15 cellular contexts compared by ENCODE assay signal in the genomic region with DNA sequence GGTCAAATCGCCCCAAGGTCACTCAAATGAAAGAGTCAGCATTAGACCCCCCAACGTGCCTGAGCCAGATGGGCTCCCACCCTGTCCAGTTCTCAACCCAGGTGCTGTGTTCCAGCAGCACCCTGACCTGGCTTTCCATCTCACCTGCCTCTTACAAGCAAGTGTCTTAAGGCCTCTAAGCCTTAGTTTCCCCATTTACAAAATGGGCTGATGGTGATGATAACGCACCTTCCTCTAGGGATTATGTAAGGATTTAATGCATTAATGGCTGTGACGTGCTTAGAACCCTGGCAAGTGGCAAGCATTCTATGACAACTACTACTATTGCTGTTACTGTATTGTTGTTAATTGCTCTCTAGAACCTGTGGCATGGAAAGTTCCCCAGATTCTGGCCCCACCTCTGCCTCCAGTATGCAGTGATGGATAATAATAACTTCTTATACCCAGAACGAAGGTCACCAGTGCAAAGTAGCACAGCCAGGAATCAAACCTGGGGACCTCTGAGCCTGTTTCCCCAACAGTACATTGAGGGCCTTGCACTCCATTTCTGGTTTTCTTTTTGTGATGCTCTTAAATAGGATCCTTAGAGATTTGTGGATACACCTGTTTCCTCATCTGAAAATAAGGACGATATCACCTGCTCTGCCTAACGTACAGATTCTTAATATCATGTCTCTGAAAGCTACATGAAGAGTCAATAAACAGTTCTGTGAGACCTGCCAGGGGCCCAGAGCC. TPM values are rescaled to one million over a fixed set of nuclear protein-coding genes. Genes with fewer than 3 reads are reported as not detected.
DNase-seq lines count a peak whose midpoint lies in the region; ATAC-seq and TF ChIP-seq lines count a peak whose summit lies in the region.
"Had no signal": no experiment of that assay in that cellular context is flagged by ENCODE, and none has a peak within 500 bp of the region (broad histone marks: within the 10 kb centered on the region; RNA-seq: fewer than 3 reads in every experiment).

No MANE protein-coding gene starts in this region.

- H3K79me2 ChIP-seq in SU-DHL-6 (ENCODE audit: insufficient read depth, low read length), result peaks cover 9% of the 10 kb centered on the region

- no peak overlapping the region for H3K4me3 ChIP-seq in SU-DHL-6 (ENCODE audit: insufficient read depth, low read length, poor library complexity, severe bottlenecking)
- H3K4me3 ChIP-seq in naive thymus-derived CD4-positive, alpha-beta T cell (ENCODE audit: low read length), result no peak overlapping the region

- intact Hi-C loops in naive thymus-derived CD4-positive, alpha-beta T cell (cut with micrococcal nuclease), result loop anchor here (2.0 to 10.0 kb wide), 5 partner anchors 256 to 837 kb away; a partner anchor contains a TSS

- H4K20me1 ChIP-seq in SU-DHL-6 (ENCODE audit: low read depth, low read length), result no peaks in the 10 kb centered on the region

- H3K36me3 Mint-ChIP-seq in T-helper 1 cell treated with Interleukin-12 subunit alpha and Interleukin-12 subunit beta and Interleukin-4 antibody, amounts not matched to agents 30 μg/mL and 1 μg/mL, for 36 hours (ENCODE audit: low read depth), result no peaks in the 10 kb centered on the region
- H3K36me3 Mint-ChIP-seq in naive thymus-derived CD4-positive, alpha-beta T cell, result no peaks in the 10 kb centered on the region

- peak overlapping the region; percentile 30; the same call in 1 of the 2 replicates for H3K27ac ChIP-seq in SU-DHL-6 (ENCODE audit: low read depth, low read length)
- peak overlapping the region; percentile 3 for H3K27ac ChIP-seq in naive thymus-derived CD4-positive, alpha-beta T cell (ENCODE audit: low read depth, low read length)

- peak overlapping the region; percentile 2; the same call in 1 of the 2 replicates for H3K9ac ChIP-seq in SU-DHL-6 (ENCODE audit: low read length)

- H3K27me3 Mint-ChIP-seq in T-helper 1 cell treated with Interleukin-12 subunit alpha and Interleukin-12 subunit beta and Interleukin-4 antibody, amounts not matched to agents 30 μg/mL and 1 μg/mL, for 36 hours (ENCODE audit: low read depth), result no peaks in the 10 kb centered on the region
- no peaks in the 10 kb centered on the region for H3K27me3 Mint-ChIP-seq in naive thymus-derived CD4-positive, alpha-beta T cell

- H3K27ac Mint-ChIP-seq in T-helper 1 cell treated with Interleukin-12 subunit alpha and Interleukin-12 subunit beta and Interleukin-4 antibody, amounts not matched to agents 30 μg/mL and 1 μg/mL, for 36 hours, result peak overlapping the region; percentile 41
- H3K27ac Mint-ChIP-seq in naive thymus-derived CD4-positive, alpha-beta T cell, result peak overlapping the region in 8 of 9 donors; percentile 55 to 77 (median 63)

- peaks cover 26% of the 10 kb centered on the region for H3F3A ChIP-seq in SU-DHL-6 (ENCODE audit: insufficient read depth)

- no peak for ATAC-seq in naive thymus-derived CD4-positive, alpha-beta T cell
- ATAC-seq: activated CD4-positive, CD25-positive, alpha-beta regulatory T cell treated with anti-CD3 and anti-CD28 coated beads, Interleukin-2, amount 50 U/mL, for 24 hours had no signal

- H3K9me3 ChIP-seq in SU-DHL-6 (ENCODE audit: insufficient read depth, low read length), result no peaks in the 10 kb centered on the region
- no peaks in the 10 kb centered on the region for H3K9me3 ChIP-seq in naive thymus-derived CD4-positive, alpha-beta T cell (ENCODE audit: control insufficient read depth in 2 of 3, low read length in 3 of 3)
- H3K9me3 ChIP-seq: adrenal gland, thyroid gland had no signal

- no peak overlapping the region for H3K4me3 Mint-ChIP-seq in T-helper 1 cell treated with Interleukin-12 subunit alpha and Interleukin-12 subunit beta and Interleukin-4 antibody, amounts not matched to agents 30 μg/mL and 1 μg/mL, for 36 hours
- peak overlapping the region; percentile 28 to 96 (median 48) for H3K4me3 Mint-ChIP-seq in naive thymus-derived CD4-positive, alpha-beta T cell

- TF ChIP-seq CTCF in SU-DHL-6 (IDR thresholded peaks at IDR 0.05; ENCODE audit: insufficient read depth, low read length, poor library complexity, severe bottlenecking), result no peak

- H3K36me3 ChIP-seq in SU-DHL-6 (ENCODE audit: low read length), result no peaks in the 10 kb centered on the region
- H3K36me3 ChIP-seq in naive thymus-derived CD4-positive, alpha-beta T cell (ENCODE audit: control insufficient read depth in 2 of 3, insufficient read depth in 3 of 3, low read length in 3 of 3), result no peaks in the 10 kb centered on the region
- H3K36me3 ChIP-seq: adrenal gland, thyroid gland had no signal

- no peaks in the 10 kb centered on the region for H3K9me2 ChIP-seq in SU-DHL-6 (replicated peaks; ENCODE audit: insufficient read depth, low read length)

- CTCF ChIA-PET in naive thymus-derived CD4-positive, alpha-beta T cell (lab: Charles Lee), result interaction anchor here (0.6 to 5.1 kb wide), 4 partner anchors 111 to 820 kb away, joined by 3 to 47 read pairs (median 4); a partner anchor contains a TSS

- POLR2A ChIA-PET in naive thymus-derived CD4-positive, alpha-beta T cell (lab: Charles Lee), result interaction anchor here (0.6 to 4.4 kb wide), 7 partner anchors 18 to 141 kb away, joined by 4 to 102 read pairs (median 5); a partner anchor contains a TSS

- H3K27me3 ChIP-seq in SU-DHL-6 (ENCODE audit: low read length), result no peaks in the 10 kb centered on the region
- H3K27me3 ChIP-seq in naive thymus-derived CD4-positive, alpha-beta T cell (ENCODE audit: control insufficient read depth in 2 of 2, insufficient read depth in 2 of 2, low read length in 2 of 2), result no peaks in the 10 kb centered on the region
- H3K27me3 ChIP-seq: adrenal gland, thyroid gland had no signal

- H3K4me1 Mint-ChIP-seq in T-helper 1 cell treated with Interleukin-12 subunit alpha and Interleukin-12 subunit beta and Interleukin-4 antibody, amounts not matched to agents 30 μg/mL and 1 μg/mL, for 36 hours (ENCODE audit: low read depth), result peaks cover 19% of the 10 kb centered on the region
- peaks cover 0 to 29% (median 21%) of the 10 kb centered on the region in 7 donors for H3K4me1 Mint-ChIP-seq in naive thymus-derived CD4-positive, alpha-beta T cell

- DNase-seq in T-helper 1 cell (no peak), NCI-H2196 treated with DMSO at 0.1 percent for 48 hours (lab: John Stamatoyannopoulos, UW; ENCODE audit: unreplicated experiment) (no peak), dedifferentiated amniotic fluid mesenchymal stem cell (ENCODE audit: extremely low spot score) (no peak)
- peak in 1 of 9 donors; percentile 18 for DNase-seq in naive thymus-derived CD4-positive, alpha-beta T cell
- DNase-seq: adrenal gland, DMS153, H7, NCI-H1417, NCI-H526 treated with DMSO at 0.1 percent for 48 hours had no signal

- peaks cover 17 to 19% of the 10 kb centered on the region in 2 donors for H3K4me1 ChIP-seq in naive thymus-derived CD4-positive, alpha-beta T cell (ENCODE audit: control insufficient read depth in 2 of 2, insufficient read depth in 2 of 2, low read length in 2 of 2)

- no peaks in the 10 kb centered on the region for H3K9me3 Mint-ChIP-seq in T-helper 1 cell treated with Interleukin-12 subunit alpha and Interleukin-12 subunit beta and Interleukin-4 antibody, amounts not matched to agents 30 μg/mL and 1 μg/mL, for 36 hours
- H3K9me3 Mint-ChIP-seq in naive thymus-derived CD4-positive, alpha-beta T cell, result no peaks in the 10 kb centered on the region

- H2AFZ ChIP-seq in SU-DHL-6 (ENCODE audit: low read depth, low read length, severe bottlenecking), result no peak overlapping the region

- H3K4me2 ChIP-seq in SU-DHL-6 (ENCODE audit: low read depth, low read length, poor library complexity, severe bottlenecking), result peak overlapping the region; percentile 9

RNA-seq across cellular contexts. Expression of a gene that starts 3.3 kb away (rescaled TPM):
- 100 to 1,000 TPM in 3 of 5 experiments, 10 to 100 TPM in 2; 75.4 to 107 (median 101) TPM for total RNA-seq in naive thymus-derived CD4-positive, alpha-beta T cell
- polyA plus RNA-seq in naive thymus-derived CD4-positive, alpha-beta T cell, result 100 to 1,000 TPM; 122 to 155 TPM

RNA-seq across cellular contexts. Expression of a gene that starts 17.2 kb away (rescaled TPM):
- total RNA-seq in naive thymus-derived CD4-positive, alpha-beta T cell, result 100 to 1,000 TPM in 1 of 5 experiments, 10 to 100 TPM in 4; 49.5 to 374 (median 52.2) TPM
- 10 to 100 TPM; 52.2 to 58.7 TPM for polyA plus RNA-seq in naive thymus-derived CD4-positive, alpha-beta T cell

RNA-seq across cellular contexts. Expression of a gene that starts 19.5 kb away (rescaled TPM):
- under 1 TPM in 2 of 5 experiments, not detected in 3; 0.08 to 0.22 TPM for total RNA-seq in naive thymus-derived CD4-positive, alpha-beta T cell
- not detected for polyA plus RNA-seq in naive thymus-derived CD4-positive, alpha-beta T cell

RNA-seq across cellular contexts. Expression of a gene that starts 35.8 kb away (rescaled TPM):
- total RNA-seq in naive thymus-derived CD4-positive, alpha-beta T cell, result under 1 TPM; 0.24 to 0.78 (median 0.39) TPM
- under 1 TPM; 0.11 to 0.16 TPM for polyA plus RNA-seq in naive thymus-derived CD4-positive, alpha-beta T cell

RNA-seq across cellular contexts. Expression of a gene that starts 59.9 kb away (rescaled TPM):
- total RNA-seq in naive thymus-derived CD4-positive, alpha-beta T cell, result under 1 TPM in 1 of 5 experiments, not detected in 4; 0.15 TPM
- not detected for polyA plus RNA-seq in naive thymus-derived CD4-positive, alpha-beta T cell
- total RNA-seq: A673, dermis microvascular lymphatic vessel endothelial cell had no signal
